Comparison of ENCODE assay signal across 9 cellular contexts in the genomic region with DNA sequence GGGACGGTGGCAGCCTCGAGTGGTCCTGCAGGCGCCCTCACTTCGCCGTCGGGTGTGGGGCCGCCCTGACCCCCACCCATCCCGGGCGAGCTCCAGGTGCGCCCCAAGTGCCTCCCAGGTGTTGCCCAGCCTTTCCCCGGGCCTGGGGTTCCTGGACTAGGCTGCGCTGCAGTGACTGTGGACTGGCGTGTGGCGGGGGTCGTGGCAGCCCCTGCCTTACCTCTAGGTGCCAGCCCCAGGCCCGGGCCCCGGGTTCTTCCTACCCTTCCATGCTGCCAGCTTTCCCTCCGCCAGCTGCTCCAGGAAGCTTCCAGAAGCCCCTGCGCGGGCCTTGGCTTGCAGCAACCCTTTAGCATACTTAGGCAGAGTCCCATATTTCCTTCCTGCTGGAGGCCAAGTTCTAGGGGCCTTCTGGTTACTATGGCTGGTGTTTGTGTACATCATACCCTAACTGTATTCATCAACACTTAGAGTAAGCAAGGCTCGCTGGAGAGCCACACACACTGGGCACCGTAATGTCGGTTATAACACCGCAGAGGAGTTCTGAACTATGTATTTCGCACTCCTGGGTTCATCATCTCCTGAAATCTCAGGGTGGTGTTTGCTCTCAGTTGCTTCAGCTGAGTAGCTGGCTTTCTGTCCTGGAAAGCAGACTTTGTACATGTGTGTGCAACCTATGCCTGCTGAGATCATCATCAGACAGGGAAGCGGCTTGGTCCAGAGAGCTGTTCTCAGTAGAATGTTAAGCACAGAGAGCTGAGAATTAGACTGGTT. TPM values are rescaled to one million over a fixed set of nuclear protein-coding genes. Genes with fewer than 3 reads are reported as not detected.
A peak's percentile ranks its signal among the peaks of the same experiment; 100 is the strongest.
DNase-seq lines count a peak whose midpoint lies in the region; ATAC-seq and TF ChIP-seq lines count a peak whose summit lies in the region.
"Had no signal": no experiment of that assay in that cellular context is flagged by ENCODE, and none has a peak within 500 bp of the region (broad histone marks: within the 10 kb centered on the region; RNA-seq: fewer than 3 reads in every experiment).

No MANE protein-coding gene starts in this region.

- H3K4me3 ChIP-seq in NT2/D1 (ENCODE audit: insufficient read length, low read depth) (peak overlapping the region; percentile 43), mononuclear cell (ENCODE audit: low read length) (peak overlapping the region; percentile 68), upper lobe of left lung (peak overlapping the region; percentile 81 to 93 (median 92))
- H3K4me3 ChIP-seq: K562 had no signal

- peak overlapping the region; percentile 72 for H3K9ac ChIP-seq in NT2/D1 (ENCODE audit: insufficient read length, low read depth)

- no peaks in the 10 kb centered on the region for H3K9me3 Mint-ChIP-seq in CD4-positive, alpha-beta T cell

- no peak for TF ChIP-seq CTCF in CD4-positive, alpha-beta T cell (IDR thresholded peaks at IDR 0.05)
- TF ChIP-seq CTCF in upper lobe of left lung (IDR thresholded peaks at IDR 0.05), result no peak

- peak overlapping the region; percentile 58 for H3K27ac ChIP-seq in CD4-positive, alpha-beta T cell (ENCODE audit: low read depth, low read length)
- H3K27ac ChIP-seq in upper lobe of left lung, result peak overlapping the region; percentile 73 to 90 (median 84)

- peaks cover 12% of the 10 kb centered on the region for H3K36me3 Mint-ChIP-seq in CD4-positive, alpha-beta T cell (ENCODE audit: low read depth)

- intact Hi-C loops in CD4-positive, alpha-beta T cell (cut with DNase I, micrococcal nuclease), result loop anchor here (1.0 to 10.0 kb wide), 8 partner anchors 433 to 1423 kb away; partner anchors contain the start of genes C10orf143 (in 1 of the 2), EBF3 (in 1 of the 2) and MKI67 (in 1 of the 2)

- peak overlapping the region; percentile 90 for H3K27ac Mint-ChIP-seq in CD4-positive, alpha-beta T cell

- H3K36me3 ChIP-seq in NT2/D1 (ENCODE audit: insufficient read depth, insufficient read length, low read length) (no peaks in the 10 kb centered on the region), upper lobe of left lung (peaks cover 0 to 3% (median 0%) of the 10 kb centered on the region in 4 donors)

- no peak for ATAC-seq in CD4-positive, alpha-beta T cell (ENCODE audit: poor library complexity)
- ATAC-seq in GM21515 (IDR thresholded peaks at IDR 0.05; ENCODE audit: unreplicated experiment) (peak; percentile 25), upper lobe of left lung (ENCODE audit: low FRiP score in 2 of 2) (peak in 1 of 2 donors; percentile 6), HG02970 (IDR thresholded peaks at IDR 0.05; ENCODE audit: low FRiP score, unreplicated experiment) (no peak)

- no peaks in the 10 kb centered on the region for H3K27me3 Mint-ChIP-seq in CD4-positive, alpha-beta T cell

- no peak for TF ChIP-seq POLR2A in upper lobe of left lung (IDR thresholded peaks at IDR 0.05)

- POLR2A ChIA-PET in CD4-positive, alpha-beta T cell (lab: Charles Lee), result interaction anchor here (0.6 to 3.3 kb wide), 4 partner anchors 431 to 834 kb away, joined by 3 to 26 read pairs (median 10); partner anchors contain the start of gene C10orf143

- peaks cover 22% of the 10 kb centered on the region for H3K4me1 Mint-ChIP-seq in CD4-positive, alpha-beta T cell (ENCODE audit: low read depth)

- H3K4me1 ChIP-seq in NT2/D1 (ENCODE audit: insufficient read depth, insufficient read length), result no peaks in the 10 kb centered on the region
- H3K4me1 ChIP-seq in mononuclear cell (ENCODE audit: insufficient read depth, low read length), result peaks cover 17% of the 10 kb centered on the region
- peaks cover 4 to 21% (median 13%) of the 10 kb centered on the region in 4 donors for H3K4me1 ChIP-seq in upper lobe of left lung

- 42 to 81% methylated on average over 6 to 15 of the region's 26 CpGs for WGBS in upper lobe of left lung, 2 donors

- no peak for TF ChIP-seq EP300 in upper lobe of left lung (IDR thresholded peaks at IDR 0.05)

- H3K27me3 ChIP-seq in CD4-positive, alpha-beta T cell (ENCODE audit: control insufficient read depth, insufficient read depth, low read length), result no peaks in the 10 kb centered on the region
- H3K27me3 ChIP-seq in NT2/D1 (ENCODE audit: insufficient read depth, insufficient read length), result no peaks in the 10 kb centered on the region
- H3K27me3 ChIP-seq in mononuclear cell (ENCODE audit: insufficient read depth, low read length), result no peaks in the 10 kb centered on the region
- no peaks in the 10 kb centered on the region for H3K27me3 ChIP-seq in upper lobe of left lung

- H3K9me3 ChIP-seq in CD4-positive, alpha-beta T cell (ENCODE audit: control insufficient read depth, low read length), result no peaks in the 10 kb centered on the region
- H3K9me3 ChIP-seq in NT2/D1 (ENCODE audit: insufficient read depth, low read length), result no peaks in the 10 kb centered on the region
- no peaks in the 10 kb centered on the region for H3K9me3 ChIP-seq in mononuclear cell (ENCODE audit: low read depth, low read length)
- no peaks in the 10 kb centered on the region for H3K9me3 ChIP-seq in upper lobe of left lung

- peak in 1 of 10 experiments; percentile 21 for DNase-seq in CD4-positive, alpha-beta T cell
- DNase-seq in NT2/D1 (ENCODE audit: low read depth, low spot score) (no peak), dermis blood vessel endothelial cell (peak; percentile 54), upper lobe of left lung (no peak), NCI-H510A treated with DMSO at 0.1 percent for 48 hours (lab: John Stamatoyannopoulos, UW) (no peak)

- peak overlapping the region; percentile 93 for H3K4me3 Mint-ChIP-seq in CD4-positive, alpha-beta T cell

- CTCF ChIA-PET in CD4-positive, alpha-beta T cell (lab: Charles Lee), result no interaction called here

RNA-seq across cellular contexts. Expression of gene MGMT, which starts 0.5 kb away (rescaled TPM):
- total RNA-seq in CD4-positive, alpha-beta T cell, result 1 to 10 TPM; 9.0 to 9.6 TPM
- 18.7 and 39.7 TPM in 2 replicates for total RNA-seq in dermis blood vessel endothelial cell
- 10.3 TPM for total RNA-seq in mononuclear cell
- total RNA-seq in upper lobe of left lung, result 10 to 100 TPM; 20.9 to 44.0 (median 29.6) TPM
